11 cellular contexts compared by ENCODE assay signal in the genomic region with DNA sequence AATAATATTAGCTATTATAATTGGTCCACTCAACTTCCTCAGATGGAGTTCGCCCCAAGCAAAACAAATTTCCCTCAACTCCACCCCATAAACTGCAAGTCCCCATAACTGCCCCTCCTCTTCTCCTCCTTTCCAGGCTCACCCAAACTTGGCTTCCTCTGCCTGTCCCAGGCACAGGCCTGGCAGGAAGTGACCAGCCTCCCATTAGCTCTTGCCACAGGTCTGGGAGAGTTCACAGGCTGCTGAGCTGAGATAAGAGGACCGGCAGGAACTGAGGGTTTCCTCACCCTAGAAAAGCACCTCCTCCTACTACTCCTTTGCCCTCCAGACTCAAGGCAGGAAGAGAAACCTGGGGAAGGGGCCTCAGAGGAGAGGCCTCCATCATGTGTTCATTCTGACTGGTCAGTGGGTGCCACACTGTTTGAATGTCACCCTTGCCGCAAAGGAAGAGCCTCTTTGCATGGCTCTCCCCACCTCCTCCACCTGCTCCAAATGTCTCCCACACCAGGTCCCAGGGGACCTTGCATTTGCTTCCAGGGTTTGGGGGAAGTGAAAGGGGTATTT. TPM values are rescaled to one million over a fixed set of nuclear protein-coding genes. Genes with fewer than 3 reads are reported as not detected.
DNase-seq lines count a peak whose midpoint lies in the region; ATAC-seq and TF ChIP-seq lines count a peak whose summit lies in the region.
"Had no signal": no experiment of that assay in that cellular context is flagged by ENCODE, and none has a peak within 500 bp of the region (broad histone marks: within the 10 kb centered on the region; RNA-seq: fewer than 3 reads in every experiment).

No MANE protein-coding gene starts in this region.

- ATAC-seq in left lobe of liver (peak; percentile 63), GM23338 (no peak), GM21717 (IDR thresholded peaks at IDR 0.05; ENCODE audit: unreplicated experiment) (no peak)

- H3K9ac ChIP-seq in Karpas-422 (ENCODE audit: low read length): no peak overlapping the region

- no peaks in the 10 kb centered on the region for H3F3A ChIP-seq in GM23338 (replicated peaks; ENCODE audit: low read depth)

- H3K36me3 ChIP-seq in Karpas-422 (ENCODE audit: insufficient read depth, low read length) (no peaks in the 10 kb centered on the region), GM23338 (ENCODE audit: insufficient read depth) (no peaks in the 10 kb centered on the region)

- peaks cover 2% of the 10 kb centered on the region for H3K27me3 Mint-ChIP-seq in GM23338 (ENCODE audit: insufficient read depth, low read depth, poor library complexity)
- no peaks in the 10 kb centered on the region for H3K27me3 Mint-ChIP-seq in osteocyte (ENCODE audit: unreplicated experiment)

- no peaks in the 10 kb centered on the region for H3K79me2 ChIP-seq in Karpas-422 (ENCODE audit: low read length)
- H3K79me2 ChIP-seq in GM23338 (replicated peaks; ENCODE audit: insufficient read depth): no peaks in the 10 kb centered on the region

- H3K4me3 Mint-ChIP-seq in GM23338 (no peak overlapping the region), osteocyte (ENCODE audit: unreplicated experiment) (no peak overlapping the region)
- H3K4me3 Mint-ChIP-seq: activated T-helper 1 cell treated with anti-CD3 and anti-CD28 coated beads, Interleukin-12 subunit alpha, Interleukin-12 subunit beta, Interleukin-2, Interleukin-4 antibody, amounts not matched to agents 30 ng/mL and 10 ng/mL and 1 ng/mL, durations not matched to agents 14 hours and 24 hours and 36 hours had no signal

- H2AFZ ChIP-seq in Karpas-422 (ENCODE audit: low read length) (no peak overlapping the region), GM23338 (no peak overlapping the region)

- DNase-seq in AG08396 (ENCODE audit: low spot score): peak; percentile 24
- DNase-seq in Karpas-422: peak; percentile 50
- peak; percentile 38 to 79 for DNase-seq in cardiac fibroblast (ENCODE audit: low read depth in 2 of 2)
- no peak for DNase-seq in left lobe of liver (ENCODE audit: low spot score)
- DNase-seq in GM23338 (ENCODE audit: low spot score): no peak
- no peak for DNase-seq in kidney tubule cell (ENCODE audit: low spot score)
- no peak for DNase-seq in osteocyte (ENCODE audit: extremely low spot score, unreplicated experiment)
- DNase-seq: NCI-H1048, T1000 had no signal

- TF ChIP-seq CTCF in cardiac fibroblast (IDR thresholded peaks at IDR 0.05; ENCODE audit: low read depth, low read length) (no peak), GM23338 (conservative IDR thresholded peaks at IDR 0.05; ENCODE audit: low read depth in 2 of 2) (no peak), osteocyte (IDR thresholded peaks at IDR 0.05) (no peak)

- no peaks in the 10 kb centered on the region for H3K27me3 ChIP-seq in Karpas-422 (ENCODE audit: low read length)
- no peaks in the 10 kb centered on the region for H3K27me3 ChIP-seq in GM23338 (ENCODE audit: insufficient read depth)

- H3K4me2 ChIP-seq in Karpas-422 (ENCODE audit: low read depth, low read length, poor library complexity, severe bottlenecking) (peak overlapping the region; percentile 31), GM23338 (no peak overlapping the region)

- H4K20me1 ChIP-seq in Karpas-422 (ENCODE audit: insufficient read depth, low read depth, low read length) (no peaks in the 10 kb centered on the region), GM23338 (replicated peaks; ENCODE audit: insufficient read depth) (no peaks in the 10 kb centered on the region)

- H3K27ac Mint-ChIP-seq in GM23338 (no peak overlapping the region), osteocyte (ENCODE audit: unreplicated experiment) (no peak overlapping the region)
- H3K27ac Mint-ChIP-seq: activated T-helper 1 cell treated with anti-CD3 and anti-CD28 coated beads, Interleukin-12 subunit alpha, Interleukin-12 subunit beta, Interleukin-2, Interleukin-4 antibody, amounts not matched to agents 30 ng/mL and 10 ng/mL and 1 ng/mL, durations not matched to agents 14 hours and 24 hours and 36 hours had no signal

- H3K4me3 ChIP-seq in Karpas-422 (ENCODE audit: low read length) (no peak overlapping the region), cardiac fibroblast (replicated peaks in 1 of 2; ENCODE audit: low read depth in 2 of 2, low read length in 2 of 2) (no peak overlapping the region), GM23338 (no peak overlapping the region)

- H3K9me2 ChIP-seq in Karpas-422 (replicated peaks; ENCODE audit: insufficient read depth, low read length) (no peaks in the 10 kb centered on the region), GM23338 (ENCODE audit: insufficient read depth) (no peaks in the 10 kb centered on the region)

- H3K4me1 Mint-ChIP-seq in GM23338 (peaks cover 5% of the 10 kb centered on the region; the same call in 2 of the 3 replicates), osteocyte (ENCODE audit: unreplicated experiment) (no peaks in the 10 kb centered on the region)

- H3K36me3 Mint-ChIP-seq in GM23338 (ENCODE audit: low read depth): no peaks in the 10 kb centered on the region
- peaks cover 2% of the 10 kb centered on the region for H3K36me3 Mint-ChIP-seq in osteocyte (ENCODE audit: unreplicated experiment)

- H3K4me1 ChIP-seq in Karpas-422 (ENCODE audit: low read length) (peaks cover 13% of the 10 kb centered on the region), GM23338 (ENCODE audit: insufficient read depth) (no peaks in the 10 kb centered on the region)

- H3K9me3 Mint-ChIP-seq in GM23338 (no peaks in the 10 kb centered on the region), osteocyte (ENCODE audit: unreplicated experiment) (no peaks in the 10 kb centered on the region)
- H3K9me3 Mint-ChIP-seq: activated T-helper 1 cell treated with anti-CD3 and anti-CD28 coated beads, Interleukin-12 subunit alpha, Interleukin-12 subunit beta, Interleukin-2, Interleukin-4 antibody, amounts not matched to agents 30 ng/mL and 10 ng/mL and 1 ng/mL, durations not matched to agents 14 hours and 24 hours and 36 hours had no signal

- H3K27ac ChIP-seq in Karpas-422 (ENCODE audit: low read length): no peak overlapping the region
- no peak overlapping the region for H3K27ac ChIP-seq in GM23338 (ENCODE audit: low read depth)

- no peaks in the 10 kb centered on the region for H3K9me3 ChIP-seq in Karpas-422 (ENCODE audit: low read length)

TF ChIP-seq in GM23338, 12 proteins besides CTCF, POLR2A, EP300 and RAD21 (continues in another document):
- TF ChIP-seq, protein P1, sequence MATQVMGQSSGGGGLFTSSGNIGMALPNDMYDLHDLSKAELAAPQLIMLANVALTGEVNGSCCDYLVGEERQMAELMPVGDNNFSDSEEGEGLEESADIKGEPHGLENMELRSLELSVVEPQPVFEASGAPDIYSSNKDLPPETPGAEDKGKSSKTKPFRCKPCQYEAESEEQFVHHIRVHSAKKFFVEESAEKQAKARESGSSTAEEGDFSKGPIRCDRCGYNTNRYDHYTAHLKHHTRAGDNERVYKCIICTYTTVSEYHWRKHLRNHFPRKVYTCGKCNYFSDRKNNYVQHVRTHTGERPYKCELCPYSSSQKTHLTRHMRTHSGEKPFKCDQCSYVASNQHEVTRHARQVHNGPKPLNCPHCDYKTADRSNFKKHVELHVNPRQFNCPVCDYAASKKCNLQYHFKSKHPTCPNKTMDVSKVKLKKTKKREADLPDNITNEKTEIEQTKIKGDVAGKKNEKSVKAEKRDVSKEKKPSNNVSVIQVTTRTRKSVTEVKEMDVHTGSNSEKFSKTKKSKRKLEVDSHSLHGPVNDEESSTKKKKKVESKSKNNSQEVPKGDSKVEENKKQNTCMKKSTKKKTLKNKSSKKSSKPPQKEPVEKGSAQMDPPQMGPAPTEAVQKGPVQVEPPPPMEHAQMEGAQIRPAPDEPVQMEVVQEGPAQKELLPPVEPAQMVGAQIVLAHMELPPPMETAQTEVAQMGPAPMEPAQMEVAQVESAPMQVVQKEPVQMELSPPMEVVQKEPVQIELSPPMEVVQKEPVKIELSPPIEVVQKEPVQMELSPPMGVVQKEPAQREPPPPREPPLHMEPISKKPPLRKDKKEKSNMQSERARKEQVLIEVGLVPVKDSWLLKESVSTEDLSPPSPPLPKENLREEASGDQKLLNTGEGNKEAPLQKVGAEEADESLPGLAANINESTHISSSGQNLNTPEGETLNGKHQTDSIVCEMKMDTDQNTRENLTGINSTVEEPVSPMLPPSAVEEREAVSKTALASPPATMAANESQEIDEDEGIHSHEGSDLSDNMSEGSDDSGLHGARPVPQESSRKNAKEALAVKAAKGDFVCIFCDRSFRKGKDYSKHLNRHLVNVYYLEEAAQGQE (IDR thresholded peaks at IDR 0.05; ENCODE audit: unreplicated experiment): no peak
- no peak for TF ChIP-seq EZH2 (IDR thresholded peaks at IDR 0.05; ENCODE audit: low read depth, unreplicated experiment)
- TF ChIP-seq CREB1 (CRISPR knock-in tag; IDR thresholded peaks at IDR 0.05; ENCODE audit: low read depth): no peak
- no peak for TF ChIP-seq ZNF114 (CRISPR knock-in tag; IDR thresholded peaks at IDR 0.05)

RNA-seq across cellular contexts. Expression of gene SMIM29, which starts 24.5 kb away (rescaled TPM):
- 35.1 and 44.3 TPM in 2 replicates for total RNA-seq in Karpas-422 (2014; rRNA removed; shearing (Covaris generic); ENCODE audit: low replicate concordance)
- 6.4 TPM for total RNA-seq in left lobe of liver
- total RNA-seq in GM23338 (2014; rRNA removed; shearing (Covaris generic)): 5.0 and 9.0 TPM in 2 replicates
- 15.9 and 17.0 TPM in 2 replicates for polyA plus RNA-seq in GM23338 (2016; fragmentation: Nextera tagmentation; extraction: Ambion mirVana)
- total RNA-seq in osteocyte: 23.2 and 23.4 TPM in 2 replicates

RNA-seq across cellular contexts. Expression of gene HMGA1, which starts 36.7 kb away (rescaled TPM):
- total RNA-seq in Karpas-422 (2014; rRNA removed; shearing (Covaris generic); ENCODE audit: low replicate concordance): 337 and 353 TPM in 2 replicates
- 17.4 TPM for total RNA-seq in left lobe of liver
- total RNA-seq in GM23338 (2014; rRNA removed; shearing (Covaris generic)): 1,700 and 2,052 TPM in 2 replicates
- polyA plus RNA-seq in GM23338 (2016; fragmentation: Nextera tagmentation; extraction: Ambion mirVana): 1,386 and 1,411 TPM in 2 replicates
- 89.0 and 89.7 TPM in 2 replicates for total RNA-seq in osteocyte

Comparison
In these comparisons a context has a peak if more than half of its experiments do, and no peak if none do; other contexts are left out.
1. DNase-seq: peak in AG08396 (single experiment), Karpas-422 (single experiment) and cardiac fibroblast (2 of 2); none in left lobe of liver (single experiment), GM23338 (single experiment), kidney tubule cell (single experiment) and osteocyte (single experiment).